Comparison of ENCODE assay signal across 8 cellular contexts in the genomic region with DNA sequence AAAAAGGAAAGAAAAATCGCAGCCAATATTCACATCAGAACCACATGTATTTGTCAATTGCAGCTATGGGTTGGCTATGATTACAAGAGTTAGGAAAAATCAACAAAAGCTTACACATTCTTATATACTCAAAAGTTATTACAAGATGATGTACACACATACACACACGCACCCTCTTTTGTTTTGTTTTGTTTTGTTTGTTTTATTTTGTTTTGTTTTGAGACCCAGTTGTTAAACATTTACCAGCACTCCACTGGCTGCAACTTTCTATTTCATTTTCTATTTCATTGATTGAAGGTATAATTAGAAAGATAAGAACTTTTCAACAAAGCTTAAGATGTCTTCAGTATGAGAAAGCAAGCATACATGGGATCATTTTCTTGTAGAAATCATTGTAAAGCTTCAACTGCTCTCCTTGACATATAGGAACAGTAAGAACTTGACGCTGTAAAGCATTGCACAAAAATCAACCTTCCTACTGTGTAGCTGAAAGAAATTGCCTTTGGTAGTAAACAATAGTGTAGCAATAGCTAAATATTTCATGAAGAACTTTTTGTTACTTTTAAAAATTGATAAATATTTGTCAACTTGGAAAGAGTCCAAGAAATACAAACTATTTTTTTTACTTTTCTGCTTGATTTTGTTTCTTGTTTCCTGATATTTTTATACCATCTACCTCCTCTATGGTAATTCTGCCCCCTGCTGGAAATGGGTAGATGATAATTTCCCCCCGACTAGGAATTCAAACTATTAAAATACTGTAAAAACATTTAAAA.
DNase-seq lines count a peak whose midpoint lies in the region; ATAC-seq and TF ChIP-seq lines count a peak whose summit lies in the region.

No MANE protein-coding gene starts in this region.

- TF ChIP-seq CTCF in BJ (IDR thresholded peaks at IDR 0.05; ENCODE audit: insufficient read depth, low read depth, low read length), result peak; percentile 58
- TF ChIP-seq CTCF in VCaP (conservative IDR thresholded peaks at IDR 0.05), result peak; percentile 71

- no peaks in the 10 kb centered on the region for H3K27me3 ChIP-seq in BJ (ENCODE audit: control insufficient read depth, insufficient read depth, low read length)

- H3K4me3 ChIP-seq in BJ (ENCODE audit: low read depth, low read length), result no peak overlapping the region

- POLR2A ChIA-PET in BJ (lab: Charles Lee), result interaction anchor here (0.9 kb wide), 1 partner anchor 253 kb away, joined by 9 read pairs; the partner anchor contains the start of gene DKK1

- CTCF ChIA-PET in BJ (lab: Yijun Ruan, JAX), result interaction anchor here (0.6 to 4.3 kb wide), 21 partner anchors 8 to 1328 kb away, joined by 3 to 63 read pairs (median 5); partner anchors contain the start of gene DKK1

- DNase-seq in BJ (ENCODE audit: low read depth) (no peak), kidney tubule cell (ENCODE audit: low spot score) (peak; percentile 25), activated T-cell treated with anti-CD3 and anti-CD28 coated beads for 4 hours (no peak)
- no peak for DNase-seq in stimulated activated CD4-positive, alpha-beta T cell treated with anti-CD3 and anti-CD28 coated beads, Interleukin-1b, Interleukin-23, amount 100 ng/mL, for 48 hours
- DNase-seq in NK-92 treated with Interleukin-12 subunit alpha and Interleukin-12 subunit beta, amount 100 ng/mL, for 24 hours (lab: John Stamatoyannopoulos, UW), result no peak

- no peaks in the 10 kb centered on the region for H3K36me3 ChIP-seq in BJ (ENCODE audit: control insufficient read depth, insufficient read depth, low read length)

- H3K27ac ChIP-seq in VCaP, result no peak overlapping the region

- peak; percentile 48 for ATAC-seq in HG03354 (IDR thresholded peaks at IDR 0.05; ENCODE audit: poor library complexity, severe bottlenecking, unreplicated experiment)
- no peak for ATAC-seq in HG02588 (IDR thresholded peaks at IDR 0.05; ENCODE audit: unreplicated experiment)
